8 cellular contexts compared by ENCODE assay signal in the genomic region with DNA sequence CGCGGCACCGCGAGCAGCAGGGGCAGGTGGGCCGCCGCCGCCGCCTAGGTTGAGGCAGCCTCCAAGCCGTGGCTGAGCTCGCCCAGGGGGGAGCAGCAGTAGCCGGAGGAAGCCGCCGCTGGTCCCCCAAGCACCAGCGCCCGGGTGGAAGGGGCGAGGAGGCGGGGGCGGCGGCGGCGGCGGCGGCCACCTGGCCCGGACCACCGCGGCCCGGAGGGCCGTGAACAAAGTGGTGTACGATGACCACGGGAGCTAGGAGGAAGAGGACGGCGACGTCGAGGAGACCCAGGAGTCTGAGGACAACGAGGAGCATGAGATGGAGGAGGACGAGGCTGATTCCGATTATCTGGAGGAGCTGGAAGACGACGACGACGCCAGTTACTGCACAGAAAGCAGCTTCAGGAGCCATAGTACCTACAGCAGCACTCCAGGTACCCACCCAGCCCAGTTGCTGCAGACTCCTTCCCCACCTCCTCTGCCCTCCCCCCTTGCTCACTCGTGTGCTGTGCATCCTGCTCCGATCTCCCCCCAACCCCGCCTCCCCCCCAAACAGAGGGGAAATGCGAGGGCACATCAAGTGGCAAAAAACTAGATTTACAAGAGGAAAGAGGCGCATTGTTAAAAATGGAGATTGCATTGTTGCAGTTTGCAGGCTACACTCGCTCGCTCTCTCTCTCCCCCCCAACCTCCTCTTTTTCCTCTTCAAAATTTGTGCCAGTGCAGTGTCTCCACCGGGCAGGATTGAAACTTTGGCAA. TPM values are rescaled to one million over a fixed set of nuclear protein-coding genes. Genes with fewer than 3 reads are reported as not detected.
DNase-seq lines count a peak whose midpoint lies in the region; ATAC-seq and TF ChIP-seq lines count a peak whose summit lies in the region.
"Not testable (repeated sequence)": the region's sequence is repeated elsewhere in the genome, so short reads cannot be mapped to it uniquely, and the experiment has no call there.

No MANE protein-coding gene starts in this region.

- H3K4me3 Mint-ChIP-seq in naive B cell, result peak overlapping the region; percentile 88 to 97 (median 94)

- not testable (repeated sequence) for H3K4me1 ChIP-seq in Panc1 (ENCODE audit: control insufficient read depth, insufficient read depth, low read length)
- H3K4me1 ChIP-seq in thoracic aorta (ENCODE audit: control insufficient read depth in 1 of 2, low read depth in 2 of 2), result peaks cover under 1 to 15% of the 10 kb centered on the region in 2 donors

- POLR2A ChIA-PET in Panc1 (lab: Charles Lee), result not testable (repeated sequence)

- H3K27ac ChIP-seq in Panc1 (ENCODE audit: low read length), result not testable (repeated sequence)
- H3K27ac ChIP-seq in thoracic aorta, result peak overlapping the region in 1 of 2 donors; percentile 35

- H3K27ac Mint-ChIP-seq in activated naive CD4-positive, alpha-beta T cell treated with anti-CD3 and anti-CD28 coated beads, Interleukin-2, amount 50 U/mL, for 72 hours, result peak overlapping the region; percentile 72 to 82
- peak overlapping the region; percentile 93 to 99 (median 96) for H3K27ac Mint-ChIP-seq in naive B cell

- DNase-seq in GM03348 (ENCODE audit: low spot score) (peak; percentile 70), foreskin fibroblast (peak in 1 of 2 donors; percentile 28)
- DNase-seq in Panc1 (ENCODE audit: low read depth, low spot score); activated naive CD4-positive, alpha-beta T cell treated with anti-CD3 and anti-CD28 coated beads, Interleukin-2, amount 50 U/mL, for 72 hours (ENCODE audit: low spot score in 2 of 2); naive B cell; thoracic aorta (ENCODE audit: low spot score): not testable (repeated sequence)

- in situ Hi-C loops in Panc1 (cut with HindIII; ENCODE audit: low pct_unique_long_range_greater_than_20kb, low sequenced_read_pairs), result not testable (repeated sequence)

- not testable (repeated sequence) for BruUV-seq in Panc1 (replicated peaks; lab: Mats Ljungman, UMichigan)

- CTCF ChIA-PET in Panc1 (lab: Charles Lee), result interaction anchor here (0.5 to 0.7 kb wide), 3 partner anchors 45 to 78 kb away, joined by 3 to 4 read pairs (median 3); no protein-coding TSS in a partner anchor

- H3K9me3 ChIP-seq in Panc1 (ENCODE audit: control insufficient read depth, insufficient read depth, low read depth, low read length); thoracic aorta: not testable (repeated sequence)

- peaks cover 9 to 15% of the 10 kb centered on the region in 2 donors for H3K36me3 Mint-ChIP-seq in activated naive CD4-positive, alpha-beta T cell treated with anti-CD3 and anti-CD28 coated beads, Interleukin-2, amount 50 U/mL, for 72 hours
- H3K36me3 Mint-ChIP-seq in naive B cell, result peaks cover 8 to 15% of the 10 kb centered on the region in 2 donors

- peaks cover 13 to 37% (median 30%) of the 10 kb centered on the region in 3 donors for H3K4me1 Mint-ChIP-seq in naive B cell

- peak; percentile 26 for ATAC-seq in GM21825 (IDR thresholded peaks at IDR 0.05; ENCODE audit: unreplicated experiment)
- ATAC-seq in HG03571 (IDR thresholded peaks at IDR 0.05; ENCODE audit: unreplicated experiment), result peak; percentile 23
- peak; percentile 69 for ATAC-seq in Panc1
- ATAC-seq in activated naive CD4-positive, alpha-beta T cell treated with anti-CD3 and anti-CD28 coated beads, Interleukin-2, amount 50 U/mL, for 72 hours, result peak; percentile 28 to 41
- ATAC-seq in naive B cell (ENCODE audit: low read depth in 2 of 2), result peak; percentile 55 to 58
- ATAC-seq in thoracic aorta (ENCODE audit: insufficient number of reproducible peaks, low FRiP score, low read depth), result peak; percentile 30

- not testable (repeated sequence) for H3K9me3 Mint-ChIP-seq in activated naive CD4-positive, alpha-beta T cell treated with anti-CD3 and anti-CD28 coated beads, Interleukin-2, amount 50 U/mL, for 72 hours; naive B cell

- not testable (repeated sequence) for H3K27me3 Mint-ChIP-seq in naive B cell

- TF ChIP-seq CTCF in Panc1 (IDR thresholded peaks at IDR 0.05); foreskin fibroblast (IDR thresholded peaks at IDR 0.05; ENCODE audit: low read depth, low read length); thoracic aorta (IDR thresholded peaks at IDR 0.05): not testable (repeated sequence)

- not testable (repeated sequence) for H3K27me3 ChIP-seq in Panc1 (ENCODE audit: control insufficient read depth, insufficient read depth, low read length); thoracic aorta (replicated peaks; ENCODE audit: insufficient read depth)

- intact Hi-C loops in Panc1 (cut with micrococcal nuclease; ENCODE audit: unreplicated experiment), result not testable (repeated sequence)

- H3K36me3 ChIP-seq in Panc1 (ENCODE audit: control insufficient read depth, insufficient read depth, low read length); thoracic aorta: not testable (repeated sequence)

- H3K4me3 ChIP-seq in Panc1 (ENCODE audit: low read depth in 2 of 2, low read length in 2 of 2) (peak overlapping the region; percentile 58 to 60), foreskin fibroblast (ENCODE audit: low read depth in 1 of 2, low read length in 2 of 2) (peak overlapping the region; percentile 69 to 87), thoracic aorta (peak overlapping the region; percentile 93)

RNA-seq across cellular contexts. Expression of gene AMZ2, which starts 41.9 kb away (rescaled TPM):
- 59.6 TPM for total RNA-seq in Panc1 (2021; ENCODE audit: unreplicated experiment)
- polyA plus RNA-seq in Panc1 (2012; ENCODE audit: insufficient read length), result 40.2 TPM
- 100 to 1,000 TPM; 106 to 113 TPM for total RNA-seq in activated naive CD4-positive, alpha-beta T cell treated with anti-CD3 and anti-CD28 coated beads, Interleukin-2, amount 50 U/mL, for 72 hours
- 100 to 1,000 TPM in 3 of 6 donors, 10 to 100 TPM in 3; 92.7 to 152 (median 106) TPM for polyA plus RNA-seq in naive B cell (ENCODE audit: low read depth in 6 of 6)
- total RNA-seq in thoracic aorta, result 10 to 100 TPM; 28.7 to 42.6 TPM
